ENCODE assay signal across 8 cellular contexts in genomic region chr2:53852540-53852939, GRCh38.
"Had no signal": no experiment of that assay in that cellular context is flagged by ENCODE, and none has a peak within 500 bp of the region (broad histone marks: within the 10 kb centered on the region; RNA-seq: fewer than 3 reads in every experiment).

No MANE protein-coding gene starts in this region.

- H3K4me2 ChIP-seq: GM23338 had no signal

- H3K27ac ChIP-seq: HL-60 had no signal

- H3K36me3 ChIP-seq: HAP-1 had no signal

- H2AFZ ChIP-seq: GM23338 had no signal

- H3K4me1 ChIP-seq: HAP-1 had no signal

- ATAC-seq: GM23338, HCT116 had no signal

- FAIRE-seq: H1 had no signal

- H3K9me3 ChIP-seq: HAP-1 had no signal

- DNase-seq: H7, HFFc6, KG1 had no signal

- H3K4me3 ChIP-seq: GM23338, HAP-1 had no signal
